ENCODE assay signal across 37 cellular contexts in genomic region chr3:147483145-147483544, GRCh38.
"Had no signal": no experiment of that assay in that cellular context is flagged by ENCODE, and none has a peak within 500 bp of the region (broad histone marks: within the 10 kb centered on the region; RNA-seq: fewer than 3 reads in every experiment).

No MANE protein-coding gene starts in this region.

- H3K27ac ChIP-seq: adrenal gland, ascending aorta, body of pancreas, brain microvascular endothelial cell, breast epithelium, cardiac muscle cell, colonic mucosa had no signal

- H3K4me1 Mint-ChIP-seq: activated naive CD4-positive, alpha-beta T cell treated with anti-CD3 and anti-CD28 coated beads, Interleukin-2, amount 10 ng/mL, durations not matched to agents 7 days and 5 days; activated naive CD4-positive, alpha-beta T cell treated with anti-CD3 and anti-CD28 coated beads, Interleukin-2, amount 50 U/mL, for 24 hours; activated naive CD8-positive, alpha-beta T cell treated with anti-CD3 and anti-CD28 coated beads for 36 hours; activated naive CD8-positive, alpha-beta T cell treated with anti-CD3 and anti-CD28 coated beads, Interleukin-2, amount 10 ng/mL, durations not matched to agents 7 days and 5 days; activated naive CD8-positive, alpha-beta T cell treated with anti-CD3 and anti-CD28 coated beads, Interleukin-2, amount 50 U/mL, for 24 hours; activated T-helper 17 cell treated with anti-CD3 and anti-CD28 coated beads, Interleukin-2, amount 50 U/mL, for 72 hours; central memory CD8-positive, alpha-beta T cell had no signal

- H3K27me3 Mint-ChIP-seq: activated naive CD4-positive, alpha-beta T cell treated with anti-CD3 and anti-CD28 coated beads, Interleukin-2, amount 10 ng/mL, durations not matched to agents 7 days and 5 days; activated naive CD4-positive, alpha-beta T cell treated with anti-CD3 and anti-CD28 coated beads, Interleukin-2, amount 50 U/mL, for 24 hours; activated naive CD8-positive, alpha-beta T cell; activated naive CD8-positive, alpha-beta T cell treated with anti-CD3 and anti-CD28 coated beads for 36 hours; activated naive CD8-positive, alpha-beta T cell treated with anti-CD3 and anti-CD28 coated beads, Interleukin-2, amount 10 ng/mL, durations not matched to agents 7 days and 5 days; activated naive CD8-positive, alpha-beta T cell treated with anti-CD3 and anti-CD28 coated beads, Interleukin-2, amount 50 U/mL, for 24 hours; activated T-cell treated with anti-CD3 and anti-CD28 coated beads, Interleukin-2, amount 50 U/mL, for 24 hours; activated T-helper 17 cell treated with anti-CD3 and anti-CD28 coated beads, Interleukin-2, amount 50 U/mL, for 72 hours; brain; central memory CD8-positive, alpha-beta T cell had no signal

- H3K27me3 ChIP-seq: adrenal gland, ascending aorta, body of pancreas, brain microvascular endothelial cell, breast epithelium, cardiac muscle cell, colonic mucosa had no signal

- H3K36me3 ChIP-seq: adrenal gland, ascending aorta, brain microvascular endothelial cell, breast epithelium, cardiac muscle cell, colonic mucosa had no signal

- H3K27ac Mint-ChIP-seq: activated naive CD4-positive, alpha-beta T cell treated with anti-CD3 and anti-CD28 coated beads for 36 hours; activated naive CD4-positive, alpha-beta T cell treated with anti-CD3 and anti-CD28 coated beads, Interleukin-2, amount 10 ng/mL, durations not matched to agents 7 days and 5 days; activated naive CD4-positive, alpha-beta T cell treated with anti-CD3 and anti-CD28 coated beads, Interleukin-2, amount 50 U/mL, for 24 hours; activated naive CD4-positive, alpha-beta T cell treated with anti-CD3 and anti-CD28 coated beads, Interleukin-2, amount 50 U/mL, for 72 hours; activated naive CD8-positive, alpha-beta T cell; activated naive CD8-positive, alpha-beta T cell treated with anti-CD3 and anti-CD28 coated beads for 36 hours; activated naive CD8-positive, alpha-beta T cell treated with anti-CD3 and anti-CD28 coated beads, Interleukin-2, amount 10 ng/mL, durations not matched to agents 7 days and 5 days; activated naive CD8-positive, alpha-beta T cell treated with anti-CD3 and anti-CD28 coated beads, Interleukin-2, amount 50 U/mL, for 24 hours; activated T-cell treated with anti-CD3 and anti-CD28 coated beads, Interleukin-2, amount 50 U/mL, for 24 hours; activated T-cell treated with anti-CD3 and anti-CD28 coated beads, Interleukin-2, amount 50 U/mL, for 72 hours; activated T-helper 17 cell treated with anti-CD3 and anti-CD28 coated beads, Interleukin-2, amount 50 U/mL, for 72 hours; activated T-helper 2 cell treated with anti-CD3 and anti-CD28 coated beads, Interferon-gamma antibody, Interleukin-2, Interleukin-4, amounts not matched to agents 10 μg/mL and 5 μg/mL and 100 μg/mL, durations not matched to agents 14 hours and 24 hours and 36 hours; brain had no signal

- H3K9me3 ChIP-seq: adrenal gland, ascending aorta, body of pancreas, breast epithelium, colonic mucosa had no signal

- H3K4me1 ChIP-seq: adrenal gland, ascending aorta, body of pancreas, breast epithelium, colonic mucosa had no signal

- DNase-seq: activated effector memory CD4-positive, alpha-beta T cell treated with anti-CD3 and anti-CD28 coated beads, Interleukin-2, amount 50 U/mL, for 16 hours; activated effector memory CD4-positive, alpha-beta T cell treated with Interleukin-2 at 50 U/mL for 16 hours; activated gamma-delta T cell; activated gamma-delta T cell treated with Interleukin-2 at 50 U/mL for 16 hours; activated naive CD4-positive, alpha-beta T cell; activated naive CD4-positive, alpha-beta T cell treated with anti-CD3 and anti-CD28 coated beads for 36 hours; activated naive CD4-positive, alpha-beta T cell treated with anti-CD3 and anti-CD28 coated beads, Interleukin-2, amount 10 ng/mL, durations not matched to agents 7 days and 5 days; activated naive CD4-positive, alpha-beta T cell treated with anti-CD3 and anti-CD28 coated beads, Interleukin-2, amount 50 U/mL, for 16 hours; activated naive CD4-positive, alpha-beta T cell treated with Interleukin-2 at 50 U/mL for 16 hours; activated naive CD8-positive, alpha-beta T cell treated with anti-CD3 and anti-CD28 coated beads for 36 hours; activated naive CD8-positive, alpha-beta T cell treated with anti-CD3 and anti-CD28 coated beads, Interleukin-2, amount 10 ng/mL, durations not matched to agents 7 days and 5 days; activated naive CD8-positive, alpha-beta T cell treated with anti-CD3 and anti-CD28 coated beads, Interleukin-2, amount 50 U/mL, for 24 hours; activated T-cell treated with anti-CD3 and anti-CD28 coated beads, Interleukin-2, amount 50 U/mL, for 24 hours; activated T-cell treated with anti-CD3 and anti-CD28 coated beads, Interleukin-2, amount 50 U/mL, for 4 hours; activated T-cell treated with anti-CD3 and anti-CD28 coated beads, Interleukin-2, amount 50 U/mL, for 48 hours; activated T-cell treated with anti-CD3 and anti-CD28 coated beads, Interleukin-2, amount 50 U/mL, for 72 hours; adrenal gland; amniotic stem cell; amygdala; anterior cingulate cortex; aorta; body of pancreas; brain microvascular endothelial cell; caudate nucleus; central memory CD4-positive, alpha-beta T cell; cerebellar nuclear complex; colonic mucosa had no signal

- ATAC-seq: activated naive CD4-positive, alpha-beta T cell treated with anti-CD3 and anti-CD28 coated beads, Interleukin-2, amount 50 U/mL, for 72 hours; activated naive CD8-positive, alpha-beta T cell treated with anti-CD3 and anti-CD28 coated beads, Interleukin-2, amount 50 U/mL, for 24 hours; activated T-cell treated with anti-CD3 and anti-CD28 coated beads, Interleukin-2, amount 50 U/mL, for 4 hours; activated T-cell treated with anti-CD3 and anti-CD28 coated beads, Interleukin-2, amount 50 U/mL, for 72 hours; activated T-helper 17 cell treated with anti-CD3 and anti-CD28 coated beads, Interleukin-2, amount 50 U/mL, for 72 hours; body of pancreas had no signal

- H3K4me3 ChIP-seq: adrenal gland, ascending aorta, body of pancreas, breast epithelium, cardiac muscle cell, colonic mucosa had no signal

- H3K9me3 Mint-ChIP-seq: activated naive CD4-positive, alpha-beta T cell treated with anti-CD3 and anti-CD28 coated beads for 36 hours had no signal

- H3K4me3 Mint-ChIP-seq: activated naive CD4-positive, alpha-beta T cell treated with anti-CD3 and anti-CD28 coated beads for 36 hours; activated naive CD4-positive, alpha-beta T cell treated with anti-CD3 and anti-CD28 coated beads, Interleukin-2, amount 10 ng/mL, durations not matched to agents 7 days and 5 days; activated naive CD4-positive, alpha-beta T cell treated with anti-CD3 and anti-CD28 coated beads, Interleukin-2, amount 50 U/mL, for 24 hours; activated naive CD8-positive, alpha-beta T cell; activated naive CD8-positive, alpha-beta T cell treated with anti-CD3 and anti-CD28 coated beads for 36 hours; activated naive CD8-positive, alpha-beta T cell treated with anti-CD3 and anti-CD28 coated beads, Interleukin-2, amount 10 ng/mL, durations not matched to agents 7 days and 5 days; activated naive CD8-positive, alpha-beta T cell treated with anti-CD3 and anti-CD28 coated beads, Interleukin-2, amount 50 U/mL, for 24 hours; activated T-cell treated with anti-CD3 and anti-CD28 coated beads, Interleukin-2, amount 50 U/mL, for 24 hours; activated T-cell treated with anti-CD3 and anti-CD28 coated beads, Interleukin-2, amount 50 U/mL, for 4 hours; activated T-cell treated with anti-CD3 and anti-CD28 coated beads, Interleukin-2, amount 50 U/mL, for 72 hours; activated T-helper 17 cell treated with anti-CD3 and anti-CD28 coated beads, Interleukin-2, amount 50 U/mL, for 72 hours; brain; central memory CD8-positive, alpha-beta T cell had no signal

- H3K36me3 Mint-ChIP-seq: activated naive CD4-positive, alpha-beta T cell treated with anti-CD3 and anti-CD28 coated beads, Interleukin-2, amount 10 ng/mL, durations not matched to agents 7 days and 5 days; activated naive CD4-positive, alpha-beta T cell treated with anti-CD3 and anti-CD28 coated beads, Interleukin-2, amount 50 U/mL, for 24 hours; activated naive CD4-positive, alpha-beta T cell treated with anti-CD3 and anti-CD28 coated beads, Interleukin-2, amount 50 U/mL, for 72 hours; activated naive CD8-positive, alpha-beta T cell; activated naive CD8-positive, alpha-beta T cell treated with anti-CD3 and anti-CD28 coated beads for 36 hours; activated naive CD8-positive, alpha-beta T cell treated with anti-CD3 and anti-CD28 coated beads, Interleukin-2, amount 10 ng/mL, durations not matched to agents 7 days and 5 days; brain had no signal
